26 cellular contexts compared by ENCODE assay signal in the genomic region with DNA sequence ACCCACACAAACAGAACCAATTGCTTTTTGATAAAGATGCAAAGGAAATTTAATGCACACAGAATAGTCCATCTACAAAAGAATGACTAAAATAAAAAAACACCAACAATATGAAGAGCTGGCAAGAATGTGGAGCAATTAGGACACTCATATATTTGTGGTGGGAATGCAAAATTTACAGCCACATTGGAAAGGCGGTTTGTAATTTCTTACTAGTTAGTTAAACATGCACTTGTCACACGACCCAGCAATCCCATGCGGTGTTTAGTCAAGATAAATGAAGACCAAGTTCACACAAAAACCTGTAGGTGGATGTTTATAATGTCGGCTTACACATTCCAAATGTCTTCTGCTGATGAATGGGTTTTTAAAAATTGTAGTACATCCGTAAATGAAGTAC. TPM values are rescaled to one million over a fixed set of nuclear protein-coding genes. Genes with fewer than 3 reads are reported as not detected.
"Had no signal": no experiment of that assay in that cellular context is flagged by ENCODE, and none has a peak within 500 bp of the region (broad histone marks: within the 10 kb centered on the region; RNA-seq: fewer than 3 reads in every experiment).

No MANE protein-coding gene starts in this region.

- ATAC-seq: foreskin keratinocyte; left lobe of liver; psoas muscle; stimulated activated naive B cell treated with anti-CD40 and anti-IgM and Interleukin-4, amounts not matched to agents 10 μg/mL and 1 μg/mL and 100 μg/mL, for 72 hours had no signal

- H3K9me3 Mint-ChIP-seq: endodermal cell; nephron; stimulated activated naive B cell treated with anti-CD40 and anti-IgM and Interleukin-4, amounts not matched to agents 10 μg/mL and 1 μg/mL and 100 μg/mL, for 72 hours had no signal

- H3K27ac ChIP-seq: foreskin keratinocyte, pancreas, psoas muscle, sigmoid colon, skin epidermis, stomach, thoracic aorta, transverse colon had no signal

- H3K4me1 ChIP-seq: foreskin keratinocyte had no signal

- DNase-seq: cerebellar nuclear complex; dermis blood vessel endothelial cell; effector CD4-positive, alpha-beta T cell; erythroblast; foreskin keratinocyte; head of caudate nucleus; hypothalamus; midbrain; occipital lobe; psoas muscle; sigmoid colon; stimulated activated CD4-positive, alpha-beta T cell treated with anti-CD3 and anti-CD28 coated beads, Interleukin-2, amount 100 ng/mL, for 24 hours; stimulated activated CD4-positive, alpha-beta T cell treated with anti-CD3 and anti-CD28 coated beads, Interleukin-4, amount 100 ng/mL, for 4 hours; stimulated activated naive B cell treated with anti-CD40 and anti-IgM and Interleukin-4, amounts not matched to agents 10 μg/mL and 1 μg/mL and 100 μg/mL, for 72 hours; stomach; substantia nigra; transverse colon had no signal

- H3K4me1 Mint-ChIP-seq: nephron had no signal

- H3K4me3 ChIP-seq: pancreas, psoas muscle, sigmoid colon, skin epidermis, stomach, thoracic aorta, transverse colon had no signal

- H3K27me3 ChIP-seq: foreskin keratinocyte, pancreas, sigmoid colon, transverse colon had no signal

- H3K36me3 Mint-ChIP-seq: stimulated activated naive B cell treated with anti-CD40 and anti-IgM and Interleukin-4, amounts not matched to agents 10 μg/mL and 1 μg/mL and 100 μg/mL, for 72 hours had no signal

- FAIRE-seq: colon, endothelial cell of umbilical vein, islet of Langerhans, pancreas had no signal

- H3K4me3 Mint-ChIP-seq: endodermal cell; stimulated activated naive B cell treated with anti-CD40 and anti-IgM and Interleukin-4, amounts not matched to agents 10 μg/mL and 1 μg/mL and 100 μg/mL, for 72 hours had no signal

- H3K27ac Mint-ChIP-seq: endodermal cell; stimulated activated naive B cell treated with anti-CD40 and anti-IgM and Interleukin-4, amounts not matched to agents 10 μg/mL and 1 μg/mL and 100 μg/mL, for 72 hours had no signal

- H3K9me3 ChIP-seq: pancreas, psoas muscle, sigmoid colon, stomach, thoracic aorta, transverse colon had no signal

- H3K36me3 ChIP-seq: pancreas, thoracic aorta had no signal

RNA-seq across cellular contexts. Expression of a gene that starts 5.3 kb away (rescaled TPM):
- total RNA-seq: endothelial cell of umbilical vein had no signal
- polyA plus RNA-seq: endothelial cell of umbilical vein had no signal
